16 cellular contexts compared by ENCODE assay signal in the genomic region with DNA sequence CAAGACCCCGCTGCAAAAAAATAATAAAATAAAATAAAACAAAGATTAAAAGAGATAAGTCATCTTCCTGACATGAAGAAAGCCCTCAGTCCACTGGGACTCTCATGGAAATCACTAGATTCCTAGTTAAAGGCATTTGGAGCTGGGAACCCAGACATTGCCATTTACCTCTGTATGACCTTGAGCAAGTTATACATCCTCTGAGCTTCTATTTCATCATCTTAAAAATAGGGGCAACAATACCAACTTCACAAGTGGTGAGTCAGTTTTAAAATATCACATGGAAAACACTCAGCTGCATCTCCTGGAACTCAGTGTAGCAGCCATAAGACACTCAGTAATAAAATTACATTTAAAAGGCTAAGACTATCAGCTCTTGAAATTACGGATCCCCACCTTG.
DNase-seq lines count a peak whose midpoint lies in the region; ATAC-seq, FAIRE-seq and TF ChIP-seq lines count a peak whose summit lies in the region.
"Had no signal": no experiment of that assay in that cellular context is flagged by ENCODE, and none has a peak within 500 bp of the region (broad histone marks: within the 10 kb centered on the region; RNA-seq: fewer than 3 reads in every experiment).

No MANE protein-coding gene starts in this region.

- no peak overlapping the region for H3K9ac ChIP-seq in keratinocyte (ENCODE audit: control insufficient read depth, extremely low read depth, insufficient read depth, low read length)

- peak; percentile 29 for FAIRE-seq in keratinocyte (lab: Jason Lieb, UNC)
- FAIRE-seq: endometrium had no signal

- no peaks in the 10 kb centered on the region for H3K27me3 ChIP-seq in brain microvascular endothelial cell (replicated peaks)
- H3K27me3 ChIP-seq in keratinocyte (ENCODE audit: control insufficient read depth, extremely low read depth, insufficient read depth, low read length), result no peaks in the 10 kb centered on the region

- no peak overlapping the region for H3K4me2 ChIP-seq in keratinocyte (ENCODE audit: control insufficient read depth, extremely low read depth, insufficient read depth, low read depth, low read length)

- peaks cover 22% of the 10 kb centered on the region for H3K4me1 ChIP-seq in keratinocyte (ENCODE audit: control insufficient read depth, extremely low read depth, insufficient read depth, low read length)

- no peaks in the 10 kb centered on the region for H4K20me1 ChIP-seq in keratinocyte (ENCODE audit: control insufficient read depth, extremely low read depth, insufficient read depth, low read length)

- no peak for ATAC-seq in GM21786 (IDR thresholded peaks at IDR 0.05; ENCODE audit: unreplicated experiment)
- ATAC-seq: activated T-helper 17 cell treated with anti-CD3 and anti-CD28 coated beads, Interleukin-2, amount 50 U/mL, for 72 hours had no signal

- no peaks in the 10 kb centered on the region for H3K9me3 ChIP-seq in keratinocyte (ENCODE audit: control insufficient read depth, low read depth, low read length)

- no peaks in the 10 kb centered on the region for H3K79me2 ChIP-seq in keratinocyte (ENCODE audit: control insufficient read depth, insufficient read depth, low read length)

- peak; percentile 35 for DNase-seq in ACHN
- DNase-seq in LHCN-M2 (ENCODE audit: low read depth), result peak; percentile 78
- DNase-seq in brain microvascular endothelial cell, result peak; percentile 56
- DNase-seq in keratinocyte (ENCODE audit: low read depth, low spot score), result no peak
- no peak for DNase-seq in amygdala (lab: John Stamatoyannopoulos, UW)
- no peak for DNase-seq in pons (ENCODE audit: low spot score)
- DNase-seq in NCI-H524 treated with DMSO at 0.1 percent for 48 hours (lab: John Stamatoyannopoulos, UW), result no peak
- DNase-seq: activated CD4-positive, alpha-beta memory T cell treated with anti-CD3 and anti-CD28 coated beads for 36 hours; DMS 273 treated with DMSO at 0.1 percent for 48 hours; NCI-H1930; NCI-H69; occipital lobe; Right ventricle myocardium superior had no signal

- dilution Hi-C loops in keratinocyte (cut with MboI; ENCODE audit: extremely low pct_ligation_motif_present, low sequenced_read_pairs), result no loop called here

- H3K27ac ChIP-seq in brain microvascular endothelial cell, result peak overlapping the region; percentile 71
- no peak overlapping the region for H3K27ac ChIP-seq in keratinocyte (ENCODE audit: control insufficient read depth, insufficient read depth, low read length)

- no peak overlapping the region for H2AFZ ChIP-seq in keratinocyte (ENCODE audit: control insufficient read depth, low read length)

- H3K36me3 ChIP-seq in brain microvascular endothelial cell (replicated peaks), result no peaks in the 10 kb centered on the region
- no peaks in the 10 kb centered on the region for H3K36me3 ChIP-seq in keratinocyte (ENCODE audit: control insufficient read depth in 2 of 2, extremely low read depth in 1 of 2, insufficient read depth in 2 of 2, low read length in 2 of 2)

- H3K4me3 ChIP-seq in brain microvascular endothelial cell (ENCODE audit: low read depth, low read length) (no peak overlapping the region), keratinocyte (ENCODE audit: control insufficient read depth in 2 of 3, extremely low read depth in 1 of 3, insufficient read depth in 2 of 3, low read depth in 1 of 3, low read length in 3 of 3) (no peak overlapping the region)

- TF ChIP-seq CTCF in brain microvascular endothelial cell (IDR thresholded peaks at IDR 0.05; ENCODE audit: low read depth, low read length, missing control alignments) (no peak), keratinocyte (optimal IDR thresholded peaks at IDR 0.05 in 1 of 3, IDR thresholded peaks at IDR 0.05 in 1 of 3, conservative IDR thresholded peaks at IDR 0.05 in 1 of 3; ENCODE audit: extremely low read depth in 1 of 3, insufficient read depth in 2 of 3, low read length in 3 of 3) (no peak)

- in situ Hi-C loops in ACHN (cut with HindIII; ENCODE audit: low pct_ligation_motif_present, low pct_unique_long_range_greater_than_20kb, low sequenced_read_pairs), result no loop called here
- in situ Hi-C loops in brain microvascular endothelial cell (cut with HindIII; ENCODE audit: low pct_ligation_motif_present, low sequenced_read_pairs), result no loop called here

- H3K9me1 ChIP-seq in keratinocyte (ENCODE audit: control insufficient read depth, extremely low read depth, insufficient read depth, low read length), result no peaks in the 10 kb centered on the region

Comparison
In these comparisons a context has a peak if more than half of its experiments do, and no peak if none do; other contexts are left out.
1. DNase-seq: peak in ACHN (single experiment), LHCN-M2 (single experiment) and brain microvascular endothelial cell (single experiment); none in keratinocyte (single experiment), amygdala (0 of 56), pons (single experiment) and NCI-H524 treated with DMSO at 0.1 percent for 48 hours (single experiment).